In the genomic region with DNA sequence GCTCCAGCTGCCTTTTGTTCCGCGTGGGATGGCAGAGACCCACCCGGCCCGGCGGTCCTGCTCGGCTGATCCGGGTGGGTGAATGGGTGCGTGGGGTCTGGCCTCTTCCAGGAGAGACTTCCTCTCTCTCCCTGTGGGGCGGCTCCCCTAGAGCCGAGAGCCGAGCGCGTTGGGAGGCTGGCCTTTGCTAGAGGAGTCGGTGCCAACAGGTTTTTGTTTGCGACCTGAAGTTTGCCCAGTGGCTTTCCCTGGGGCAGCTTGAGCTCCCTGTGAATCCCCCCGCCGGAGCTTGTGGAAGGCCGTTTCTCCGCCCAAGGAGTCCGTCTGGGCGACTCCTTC, we compare ENCODE assay signal across 1 cellular context.
TF ChIP-seq lines count a peak whose summit lies in the region.

No MANE protein-coding gene starts in this region.

TF ChIP-seq in GM23338, 12 proteins besides CTCF, POLR2A, EP300 and RAD21 (continued from another document):
- TF ChIP-seq, protein P1, sequence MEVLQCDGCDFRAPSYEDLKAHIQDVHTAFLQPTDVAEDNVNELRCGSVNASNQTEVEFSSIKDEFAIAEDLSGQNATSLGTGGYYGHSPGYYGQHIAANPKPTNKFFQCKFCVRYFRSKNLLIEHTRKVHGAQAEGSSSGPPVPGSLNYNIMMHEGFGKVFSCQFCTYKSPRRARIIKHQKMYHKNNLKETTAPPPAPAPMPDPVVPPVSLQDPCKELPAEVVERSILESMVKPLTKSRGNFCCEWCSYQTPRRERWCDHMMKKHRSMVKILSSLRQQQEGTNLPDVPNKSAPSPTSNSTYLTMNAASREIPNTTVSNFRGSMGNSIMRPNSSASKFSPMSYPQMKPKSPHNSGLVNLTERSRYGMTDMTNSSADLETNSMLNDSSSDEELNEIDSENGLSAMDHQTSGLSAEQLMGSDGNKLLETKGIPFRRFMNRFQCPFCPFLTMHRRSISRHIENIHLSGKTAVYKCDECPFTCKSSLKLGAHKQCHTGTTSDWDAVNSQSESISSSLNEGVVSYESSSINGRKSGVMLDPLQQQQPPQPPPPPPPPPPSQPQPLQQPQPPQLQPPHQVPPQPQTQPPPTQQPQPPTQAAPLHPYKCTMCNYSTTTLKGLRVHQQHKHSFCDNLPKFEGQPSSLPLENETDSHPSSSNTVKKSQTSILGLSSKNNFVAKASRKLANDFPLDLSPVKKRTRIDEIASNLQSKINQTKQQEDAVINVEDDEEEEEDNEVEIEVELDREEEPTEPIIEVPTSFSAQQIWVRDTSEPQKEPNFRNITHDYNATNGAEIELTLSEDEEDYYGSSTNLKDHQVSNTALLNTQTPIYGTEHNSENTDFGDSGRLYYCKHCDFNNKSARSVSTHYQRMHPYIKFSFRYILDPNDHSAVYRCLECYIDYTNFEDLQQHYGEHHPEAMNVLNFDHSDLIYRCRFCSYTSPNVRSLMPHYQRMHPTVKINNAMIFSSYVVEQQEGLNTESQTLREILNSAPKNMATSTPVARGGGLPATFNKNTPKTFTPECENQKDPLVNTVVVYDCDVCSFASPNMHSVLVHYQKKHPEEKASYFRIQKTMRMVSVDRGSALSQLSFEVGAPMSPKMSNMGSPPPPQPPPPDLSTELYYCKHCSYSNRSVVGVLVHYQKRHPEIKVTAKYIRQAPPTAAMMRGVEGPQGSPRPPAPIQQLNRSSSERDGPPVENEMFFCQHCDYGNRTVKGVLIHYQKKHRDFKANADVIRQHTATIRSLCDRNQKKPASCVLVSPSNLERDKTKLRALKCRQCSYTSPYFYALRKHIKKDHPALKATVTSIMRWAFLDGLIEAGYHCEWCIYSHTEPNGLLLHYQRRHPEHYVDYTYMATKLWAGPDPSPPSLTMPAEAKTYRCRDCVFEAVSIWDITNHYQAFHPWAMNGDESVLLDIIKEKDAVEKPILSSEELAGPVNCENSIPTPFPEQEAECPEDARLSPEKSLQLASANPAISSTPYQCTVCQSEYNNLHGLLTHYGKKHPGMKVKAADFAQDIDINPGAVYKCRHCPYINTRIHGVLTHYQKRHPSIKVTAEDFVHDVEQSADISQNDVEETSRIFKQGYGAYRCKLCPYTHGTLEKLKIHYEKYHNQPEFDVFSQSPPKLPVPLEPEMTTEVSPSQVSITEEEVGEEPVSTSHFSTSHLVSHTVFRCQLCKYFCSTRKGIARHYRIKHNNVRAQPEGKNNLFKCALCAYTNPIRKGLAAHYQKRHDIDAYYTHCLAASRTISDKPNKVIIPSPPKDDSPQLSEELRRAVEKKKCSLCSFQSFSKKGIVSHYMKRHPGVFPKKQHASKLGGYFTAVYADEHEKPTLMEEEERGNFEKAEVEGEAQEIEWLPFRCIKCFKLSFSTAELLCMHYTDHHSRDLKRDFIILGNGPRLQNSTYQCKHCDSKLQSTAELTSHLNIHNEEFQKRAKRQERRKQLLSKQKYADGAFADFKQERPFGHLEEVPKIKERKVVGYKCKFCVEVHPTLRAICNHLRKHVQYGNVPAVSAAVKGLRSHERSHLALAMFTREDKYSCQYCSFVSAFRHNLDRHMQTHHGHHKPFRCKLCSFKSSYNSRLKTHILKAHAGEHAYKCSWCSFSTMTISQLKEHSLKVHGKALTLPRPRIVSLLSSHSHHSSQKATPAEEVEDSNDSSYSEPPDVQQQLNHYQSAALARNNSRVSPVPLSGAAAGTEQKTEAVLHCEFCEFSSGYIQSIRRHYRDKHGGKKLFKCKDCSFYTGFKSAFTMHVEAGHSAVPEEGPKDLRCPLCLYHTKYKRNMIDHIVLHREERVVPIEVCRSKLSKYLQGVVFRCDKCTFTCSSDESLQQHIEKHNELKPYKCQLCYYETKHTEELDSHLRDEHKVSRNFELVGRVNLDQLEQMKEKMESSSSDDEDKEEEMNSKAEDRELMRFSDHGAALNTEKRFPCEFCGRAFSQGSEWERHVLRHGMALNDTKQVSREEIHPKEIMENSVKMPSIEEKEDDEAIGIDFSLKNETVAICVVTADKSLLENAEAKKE (CRISPR knock-in tag; IDR thresholded peaks at IDR 0.05) = no peak
- TF ChIP-seq EZH2 (IDR thresholded peaks at IDR 0.05; ENCODE audit: low read depth, unreplicated experiment) = no peak
- no peak for TF ChIP-seq CREB1 (CRISPR knock-in tag; IDR thresholded peaks at IDR 0.05; ENCODE audit: low read depth)
- TF ChIP-seq REST (IDR thresholded peaks at IDR 0.05; ENCODE audit: unreplicated experiment) = no peak
- TF ChIP-seq, protein P2, sequence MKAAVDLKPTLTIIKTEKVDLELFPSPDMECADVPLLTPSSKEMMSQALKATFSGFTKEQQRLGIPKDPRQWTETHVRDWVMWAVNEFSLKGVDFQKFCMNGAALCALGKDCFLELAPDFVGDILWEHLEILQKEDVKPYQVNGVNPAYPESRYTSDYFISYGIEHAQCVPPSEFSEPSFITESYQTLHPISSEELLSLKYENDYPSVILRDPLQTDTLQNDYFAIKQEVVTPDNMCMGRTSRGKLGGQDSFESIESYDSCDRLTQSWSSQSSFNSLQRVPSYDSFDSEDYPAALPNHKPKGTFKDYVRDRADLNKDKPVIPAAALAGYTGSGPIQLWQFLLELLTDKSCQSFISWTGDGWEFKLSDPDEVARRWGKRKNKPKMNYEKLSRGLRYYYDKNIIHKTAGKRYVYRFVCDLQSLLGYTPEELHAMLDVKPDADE (IDR thresholded peaks at IDR 0.05) = no peak
- TF ChIP-seq JUNB (IDR thresholded peaks at IDR 0.05; ENCODE audit: unreplicated experiment) = no peak
- TF ChIP-seq POLR2AphosphoS5 (IDR thresholded peaks at IDR 0.05; ENCODE audit: low read depth) = no peak
